Comparison of ENCODE assay signal across 15 cellular contexts in genomic region chr3:171481011-171481410, GRCh38. TPM values are rescaled to one million over a fixed set of nuclear protein-coding genes. Genes with fewer than 3 reads are reported as not detected.
A peak's percentile ranks its signal among the peaks of the same experiment; 100 is the strongest.
DNase-seq lines count a peak whose midpoint lies in the region; ATAC-seq, FAIRE-seq and TF ChIP-seq lines count a peak whose summit lies in the region.
"Had no signal": no experiment of that assay in that cellular context is flagged by ENCODE, and none has a peak within 500 bp of the region (broad histone marks: within the 10 kb centered on the region; RNA-seq: fewer than 3 reads in every experiment).

No MANE protein-coding gene starts in this region.

- no peak for DNase-seq in CD4-positive, alpha-beta memory T cell
- no peak for DNase-seq in activated naive CD8-positive, alpha-beta T cell treated with anti-CD3 and anti-CD28 coated beads, Interleukin-2, amount 10 ng/mL, durations not matched to agents 7 days and 5 days
- DNase-seq in HepG2 (ENCODE audit: low spot score), result no peak
- DNase-seq: activated CD8-positive, alpha-beta memory T cell treated with anti-CD3 and anti-CD28 coated beads, Interleukin-2, amount 50 U/mL, for 4 hours; effector memory CD4-positive, alpha-beta T cell; NCI-H1048; right lobe of liver; RPMI8226 had no signal

- intact Hi-C loops in CD4-positive, alpha-beta memory T cell (cut with micrococcal nuclease), result no loop called here
- intact Hi-C loops in HepG2 (cut with micrococcal nuclease; ENCODE audit: unreplicated experiment), result no loop called here

- no TSS peak for BruUV-seq in HepG2 (replicated peaks; lab: Mats Ljungman, UMichigan)

- H3K79me2 ChIP-seq in HepG2 (ENCODE audit: insufficient read depth, low read length), result no peaks in the 10 kb centered on the region

- no peaks in the 10 kb centered on the region for H3K36me3 Mint-ChIP-seq in CD4-positive, alpha-beta memory T cell
- H3K36me3 Mint-ChIP-seq in activated naive CD8-positive, alpha-beta T cell treated with anti-CD3 and anti-CD28 coated beads, Interleukin-2, amount 10 ng/mL, durations not matched to agents 7 days and 5 days, result no peaks in the 10 kb centered on the region
- H3K36me3 Mint-ChIP-seq: brain had no signal

- TF ChIP-seq EP300 in HepG2 (IDR thresholded peaks at IDR 0.05; ENCODE audit: low read depth in 2 of 2, low read length in 2 of 2) (no peak), HepG2 (CRISPR knock-in tag; IDR thresholded peaks at IDR 0.05; ENCODE audit: borderline replicate concordance) (no peak), gastroesophageal sphincter (IDR thresholded peaks at IDR 0.05) (no peak)

- in situ Hi-C loops in HepG2 (cut with HindIII; ENCODE audit: extremely low pct_ligation_motif_present, low pct_unique_long_range_greater_than_20kb), result no loop called here

- no peaks in the 10 kb centered on the region for H3K9me3 Mint-ChIP-seq in CD4-positive, alpha-beta memory T cell
- no peaks in the 10 kb centered on the region for H3K9me3 Mint-ChIP-seq in activated naive CD8-positive, alpha-beta T cell treated with anti-CD3 and anti-CD28 coated beads, Interleukin-2, amount 10 ng/mL, durations not matched to agents 7 days and 5 days
- H3K9me3 Mint-ChIP-seq: nephron had no signal

- 36% methylated on average over 1 of the region's 1 CpG for WGBS in HepG2 (ENCODE audit: low lambda C conversion rate)
- WGBS in gastroesophageal sphincter (ENCODE audit: low coverage in 1 of 2), 2 donors, result 91% methylated on average over 1 of the region's 1 CpG; no CpG with 5 or more reads in 1 of the 2 donors

- H4K20me1 ChIP-seq in HepG2 (ENCODE audit: insufficient read depth, low read length), result no peaks in the 10 kb centered on the region

- CTCF ChIA-PET in CD4-positive, alpha-beta memory T cell (lab: Charles Lee; ENCODE audit: partially characterized antibody), result interaction anchor here (1.3 kb wide), 1 partner anchor 14 kb away, joined by 3 read pairs; no protein-coding TSS in a partner anchor
- CTCF ChIA-PET in HepG2 (lab: Yijun Ruan, JAX; ENCODE audit: low intra/inter-chr PET ratio, low total read pairs), result no interaction called here

- peaks cover 20% of the 10 kb centered on the region for H3K4me1 ChIP-seq in CD4-positive, alpha-beta memory T cell (ENCODE audit: insufficient read depth, low read length)
- H3K4me1 ChIP-seq in HepG2 (ENCODE audit: insufficient read depth, low read length) (no peaks in the 10 kb centered on the region), gastroesophageal sphincter (no peaks in the 10 kb centered on the region)
- H3K4me1 ChIP-seq: right lobe of liver had no signal

- TF ChIP-seq POLR2A in HepG2 (IDR thresholded peaks at IDR 0.05; ENCODE audit: insufficient read depth in 1 of 2, low read depth in 2 of 2, low read length in 2 of 2), result no peak
- TF ChIP-seq POLR2A in gastroesophageal sphincter (IDR thresholded peaks at IDR 0.05), result no peak

- TF ChIP-seq CTCF in HepG2 (CRISPR knock-in tag; IDR thresholded peaks at IDR 0.05) (no peak), gastroesophageal sphincter (IDR thresholded peaks at IDR 0.05) (no peak)

- no peak overlapping the region for H3K9ac ChIP-seq in HepG2 (ENCODE audit: insufficient read depth, low read depth, low read length)

- no peaks in the 10 kb centered on the region for H3K9me3 ChIP-seq in CD4-positive, alpha-beta memory T cell (ENCODE audit: control insufficient read depth in 1 of 2, low read length in 2 of 2)
- no peaks in the 10 kb centered on the region for H3K9me3 ChIP-seq in HepG2 (ENCODE audit: low read length)
- H3K9me3 ChIP-seq in gastroesophageal sphincter, result no peaks in the 10 kb centered on the region
- H3K9me3 ChIP-seq: right lobe of liver had no signal

- peak overlapping the region; percentile 28 to 93 (median 88) for H3K27ac Mint-ChIP-seq in CD4-positive, alpha-beta memory T cell
- peak overlapping the region; percentile 73 for H3K27ac Mint-ChIP-seq in activated naive CD8-positive, alpha-beta T cell treated with anti-CD3 and anti-CD28 coated beads, Interleukin-2, amount 10 ng/mL, durations not matched to agents 7 days and 5 days
- H3K27ac Mint-ChIP-seq: brain, nephron had no signal

- POLR2A ChIA-PET in CD4-positive, alpha-beta memory T cell (lab: Charles Lee; ENCODE audit: partially characterized antibody), result interaction anchor here (0.9 to 5.0 kb wide), 4 partner anchors 9 to 21 kb away, joined by 3 to 36 read pairs (median 4); partner anchors contain the start of gene TNIK
- POLR2A ChIA-PET in activated naive CD8-positive, alpha-beta T cell treated with anti-CD3 and anti-CD28 coated beads, Interleukin-2, amount 10 ng/mL, durations not matched to agents 7 days and 5 days (lab: Charles Lee), result interaction anchor here (1.4 kb wide), 1 partner anchor 20 kb away, joined by 4 read pairs; the partner anchor contains the start of gene TNIK
- POLR2A ChIA-PET in HepG2 (lab: Yijun Ruan, JAX), result no interaction called here

- H3K27ac ChIP-seq in CD4-positive, alpha-beta memory T cell (ENCODE audit: low read depth, low read length), result peak overlapping the region; percentile 13
- H3K27ac ChIP-seq in HepG2 (ENCODE audit: extremely low read length, insufficient read depth, low read length) (no peak overlapping the region), gastroesophageal sphincter (no peak overlapping the region)
- H3K27ac ChIP-seq: C4-2B, right lobe of liver had no signal

- peak overlapping the region; percentile 8 to 80 (median 52) for H3K4me3 Mint-ChIP-seq in CD4-positive, alpha-beta memory T cell
- peak overlapping the region; percentile 14 for H3K4me3 Mint-ChIP-seq in activated naive CD8-positive, alpha-beta T cell treated with anti-CD3 and anti-CD28 coated beads, Interleukin-2, amount 10 ng/mL, durations not matched to agents 7 days and 5 days
- H3K4me3 Mint-ChIP-seq: brain, nephron had no signal

- H3K36me3 ChIP-seq in CD4-positive, alpha-beta memory T cell (ENCODE audit: insufficient read depth, low read length), result no peaks in the 10 kb centered on the region
- H3K36me3 ChIP-seq in HepG2 (replicated peaks in 1 of 2; ENCODE audit: control insufficient read depth in 1 of 2, insufficient read depth in 2 of 2, low read length in 2 of 2) (no peaks in the 10 kb centered on the region), gastroesophageal sphincter (no peaks in the 10 kb centered on the region)
- H3K36me3 ChIP-seq: right lobe of liver had no signal

- no peaks in the 10 kb centered on the region for H3K27me3 Mint-ChIP-seq in CD4-positive, alpha-beta memory T cell
- H3K27me3 Mint-ChIP-seq in activated naive CD8-positive, alpha-beta T cell treated with anti-CD3 and anti-CD28 coated beads, Interleukin-2, amount 10 ng/mL, durations not matched to agents 7 days and 5 days, result no peaks in the 10 kb centered on the region

- no peak overlapping the region for H2AFZ ChIP-seq in HepG2 (ENCODE audit: low read length)

- ATAC-seq in GM18502 (IDR thresholded peaks at IDR 0.05; ENCODE audit: poor library complexity, unreplicated experiment), result peak; percentile 18
- ATAC-seq in HG02885 (IDR thresholded peaks at IDR 0.05; ENCODE audit: poor library complexity, unreplicated experiment), result peak; percentile 9
- ATAC-seq in activated naive CD8-positive, alpha-beta T cell treated with anti-CD3 and anti-CD28 coated beads, Interleukin-2, amount 10 ng/mL, durations not matched to agents 7 days and 5 days (ENCODE audit: low read depth), result no peak
- ATAC-seq in HepG2, result no peak
- ATAC-seq in HG03457 (IDR thresholded peaks at IDR 0.05; ENCODE audit: unreplicated experiment), result no peak
- no peak for ATAC-seq in gastroesophageal sphincter
- ATAC-seq: right lobe of liver had no signal

- H3K4me3 ChIP-seq in CD4-positive, alpha-beta memory T cell (ENCODE audit: low read length in 2 of 2), result no peak overlapping the region
- H3K4me3 ChIP-seq in HepG2 (replicated peaks in 1 of 3; ENCODE audit: insufficient read depth in 1 of 3, low read depth in 2 of 3, low read length in 3 of 3), result no peak overlapping the region
- H3K4me3 ChIP-seq in gastroesophageal sphincter, result no peak overlapping the region
- H3K4me3 ChIP-seq: right lobe of liver had no signal

- FAIRE-seq in HepG2 (lab: Jason Lieb, UNC), result no peak

- TF ChIP-seq RAD21 in HepG2 (CRISPR knock-in tag; IDR thresholded peaks at IDR 0.05), result no peak

- no peak overlapping the region for H3K4me2 ChIP-seq in HepG2 (ENCODE audit: low read depth, low read length)

- peaks cover 8 to 15% (median 11%) of the 10 kb centered on the region in 4 donors for H3K4me1 Mint-ChIP-seq in CD4-positive, alpha-beta memory T cell
- H3K4me1 Mint-ChIP-seq in activated naive CD8-positive, alpha-beta T cell treated with anti-CD3 and anti-CD28 coated beads, Interleukin-2, amount 10 ng/mL, durations not matched to agents 7 days and 5 days, result peaks cover 11% of the 10 kb centered on the region
- H3K4me1 Mint-ChIP-seq: brain, nephron had no signal

- H3K27me3 ChIP-seq in CD4-positive, alpha-beta memory T cell (ENCODE audit: insufficient read depth, low read length), result no peaks in the 10 kb centered on the region
- H3K27me3 ChIP-seq in HepG2 (ENCODE audit: control insufficient read depth in 1 of 2, insufficient read depth in 2 of 2, low read length in 2 of 2), result no peaks in the 10 kb centered on the region
- no peaks in the 10 kb centered on the region for H3K27me3 ChIP-seq in gastroesophageal sphincter
- H3K27me3 ChIP-seq: right lobe of liver had no signal

RNA-seq across cellular contexts. Expression of gene TNIK, which starts 20.8 kb away (rescaled TPM):
- total RNA-seq in CD4-positive, alpha-beta memory T cell, result 10 to 100 TPM; 86.3 to 93.5 TPM
- polyA plus RNA-seq in CD4-positive, alpha-beta memory T cell, result 10 to 100 TPM; 14.6 to 29.8 TPM
- 10 to 100 TPM; 47.6 to 52.7 TPM for total RNA-seq in activated naive CD8-positive, alpha-beta T cell treated with anti-CD3 and anti-CD28 coated beads, Interleukin-2, amount 10 ng/mL, durations not matched to agents 7 days and 5 days
- 0.22 and 0.42 TPM in 2 replicates for total RNA-seq in HepG2 (2016; rRNA removed; fragmentation: Illumina TruSeq; extraction: Trizol)
- total RNA-seq in HepG2 (2016; cell fraction: cytosol; rRNA removed; fragmentation: Illumina TruSeq; extraction: Trizol; ENCODE audit: low read depth), result 0.26 TPM in 1 of 2 replicates, not detected in the other
- total RNA-seq in HepG2 (2016; cell fraction: insoluble cytoplasmic fraction; rRNA removed; fragmentation: Illumina TruSeq; extraction: Trizol), result 0.06 and 0.11 TPM in 2 replicates
- 0.03 and 0.09 TPM in 2 replicates for total RNA-seq in HepG2 (2016; cell fraction: membrane; rRNA removed; fragmentation: Illumina TruSeq; extraction: Trizol)
- 0.43 and 0.53 TPM in 2 replicates for total RNA-seq in HepG2 (2016; cell fraction: nucleus; rRNA removed; fragmentation: Illumina TruSeq; extraction: Trizol)
- 0.04 and 0.15 TPM in 2 replicates for polyA plus RNA-seq in HepG2 (2011; rRNA removed)
- 0.04 TPM in 2 replicates for polyA plus RNA-seq in HepG2 (2011; cell fraction: cytosol; rRNA removed)
- polyA plus RNA-seq in HepG2 (2011; cell fraction: nucleus; rRNA removed), result 0.10 and 0.16 TPM in 2 replicates
- 0.09 and 0.16 TPM in 2 replicates for polyA plus RNA-seq in HepG2 (2012)
- polyA plus RNA-seq in HepG2 (2016; cell fraction: cytosol; fragmentation: Illumina TruSeq; extraction: Trizol; ENCODE audit: low read depth), result not detected in 2 replicates
- polyA plus RNA-seq in HepG2 (2016; cell fraction: insoluble cytoplasmic fraction; fragmentation: Illumina TruSeq; extraction: Trizol; ENCODE audit: low read depth), result 0.08 and 0.27 TPM in 2 replicates
- not detected in 2 replicates for polyA plus RNA-seq in HepG2 (2016; cell fraction: membrane; fragmentation: Illumina TruSeq; extraction: Trizol; ENCODE audit: low read depth)
- 0.19 and 0.68 TPM in 2 replicates for polyA plus RNA-seq in HepG2 (2016; cell fraction: nucleus; fragmentation: Illumina TruSeq; extraction: Trizol; ENCODE audit: insufficient read depth, low read depth)
- polyA minus RNA-seq in HepG2 (2011; rRNA and poly(A)+ RNA removed; ENCODE audit: low replicate concordance), result 1.9 TPM in 1 of 2 replicates, not detected in the other
- polyA minus RNA-seq in HepG2 (2011; cell fraction: cytosol; rRNA and poly(A)+ RNA removed), result 0.10 TPM in 1 of 2 replicates, not detected in the other
- 0.25 and 0.90 TPM in 2 replicates for polyA minus RNA-seq in HepG2 (2011; cell fraction: nucleus; rRNA and poly(A)+ RNA removed)
- 10 to 100 TPM; 32.9 to 41.7 (median 38.0) TPM for total RNA-seq in gastroesophageal sphincter

Comparison
In these comparisons a context has a peak if more than half of its experiments do, and no peak if none do; other contexts are left out.
1. ATAC-seq: peak in GM18502 (single experiment) and HG02885 (single experiment); none in activated naive CD8-positive, alpha-beta T cell treated with anti-CD3 and anti-CD28 coated beads, Interleukin-2, amount 10 ng/mL, durations not matched to agents 7 days and 5 days (single experiment), HepG2 (single experiment), HG03457 (single experiment) and gastroesophageal sphincter (single experiment).
2. RNA of gene TNIK, which starts 20.8 kb away (total RNA-seq): 86.3 to 93.5 TPM in CD4-positive, alpha-beta memory T cell, 47.6 to 52.7 TPM in activated naive CD8-positive, alpha-beta T cell treated with anti-CD3 and anti-CD28 coated beads, Interleukin-2, amount 10 ng/mL, durations not matched to agents 7 days and 5 days and 32.9 to 41.7 TPM in gastroesophageal sphincter; 0.03 to 0.53 TPM in HepG2; every median in the first group is over 10 times any median in the second.